In genomic region chr4:106869551-106869950, GRCh38 we compare ENCODE assay signal across 24 cellular contexts.
DNase-seq lines count a peak whose midpoint lies in the region; ATAC-seq and TF ChIP-seq lines count a peak whose summit lies in the region.
"Had no signal": no experiment of that assay in that cellular context is flagged by ENCODE, and none has a peak within 500 bp of the region (broad histone marks: within the 10 kb centered on the region; RNA-seq: fewer than 3 reads in every experiment).

No MANE protein-coding gene starts in this region.

- H3K4me3 ChIP-seq in fibroblast of pulmonary artery (replicated peaks; ENCODE audit: low read depth, low read length) (no peak overlapping the region), upper lobe of right lung (no peak overlapping the region)
- H3K4me3 ChIP-seq: A549, coronary artery, neural progenitor cell, skin epidermis, upper lobe of left lung had no signal

- H3K36me3 ChIP-seq in upper lobe of right lung: no peaks in the 10 kb centered on the region
- H3K36me3 ChIP-seq: neural progenitor cell, upper lobe of left lung had no signal

- H3K9me3 ChIP-seq in upper lobe of right lung: no peaks in the 10 kb centered on the region
- H3K9me3 ChIP-seq: A549, upper lobe of left lung had no signal

- no peaks in the 10 kb centered on the region for H3K27me3 ChIP-seq in upper lobe of right lung
- H3K27me3 ChIP-seq: neural progenitor cell, upper lobe of left lung had no signal

- H3K27ac ChIP-seq in upper lobe of right lung: no peak overlapping the region
- H3K27ac ChIP-seq: A549, coronary artery, neural progenitor cell, skin epidermis, upper lobe of left lung had no signal

- TF ChIP-seq CTCF in fibroblast of pulmonary artery (IDR thresholded peaks at IDR 0.05; ENCODE audit: low read length, missing control alignments) (no peak), upper lobe of right lung (IDR thresholded peaks at IDR 0.05) (no peak)

- DNase-seq in AG08395 (ENCODE audit: low spot score) (peak; percentile 19), M059J (ENCODE audit: low read depth) (peak; percentile 27), amniotic epithelial cell (ENCODE audit: low read depth) (peak; percentile 94), fibroblast of pulmonary artery (ENCODE audit: low read depth) (peak; percentile 21), NCI-H2171 treated with DMSO at 0.1 percent for 48 hours (lab: John Stamatoyannopoulos, UW) (no peak), upper lobe of right lung (no peak)
- DNase-seq: activated CD4-positive, alpha-beta T cell treated with anti-CD3 and anti-CD28 coated beads, Interleukin-2, amount 50 U/mL, for 1 hour; activated CD8-positive, alpha-beta memory T cell treated with anti-CD3 and anti-CD28 coated beads, Interleukin-2, amount 50 U/mL, for 48 hours; aorta; DMS153; IMR-90; left ventricle myocardium superior; MM.1S; NCI-H2081; NCI-H510A treated with DMSO at 0.1 percent for 48 hours; stimulated activated CD4-positive, alpha-beta T cell treated with anti-CD3 and anti-CD28 coated beads, Interleukin-4, amount 100 ng/mL, for 24 hours; upper lobe of left lung had no signal

- H3K4me1 ChIP-seq in upper lobe of right lung: no peaks in the 10 kb centered on the region
- H3K4me1 ChIP-seq: A549, neural progenitor cell, upper lobe of left lung had no signal

- intact Hi-C loops in upper lobe of right lung (cut with DNase I): no loop called here

- ATAC-seq in upper lobe of right lung (no peak), GM18909 (IDR thresholded peaks at IDR 0.05; ENCODE audit: poor library complexity, unreplicated experiment) (no peak), GM21528 (IDR thresholded peaks at IDR 0.05; ENCODE audit: low FRiP score, unreplicated experiment) (no peak)
- ATAC-seq: A549, left ventricle myocardium superior, Right ventricle myocardium inferior had no signal

Comparison
In these comparisons a context has a peak if more than half of its experiments do, and no peak if none do; other contexts are left out.
1. DNase-seq: peak in AG08395 (single experiment), M059J (single experiment), amniotic epithelial cell (single experiment) and fibroblast of pulmonary artery (single experiment); none in NCI-H2171 treated with DMSO at 0.1 percent for 48 hours (single experiment) and upper lobe of right lung (single experiment).